ENCODE assay signal across 7 cellular contexts in genomic region chr16:29678691-29679267, GRCh38. TPM values are rescaled to one million over a fixed set of nuclear protein-coding genes. Genes with fewer than 3 reads are reported as not detected.
DNase-seq lines count a peak whose midpoint lies in the region; ATAC-seq and TF ChIP-seq lines count a peak whose summit lies in the region.

Gene QPRT (plus strand): TSS chr16:29679180. CDS start chr16:29679198, 18 bp downstream.

- TF ChIP-seq CTCF in GM10266 (IDR thresholded peaks at IDR 0.05; ENCODE audit: control insufficient read depth, insufficient read depth, low read depth, missing control alignments) (no peak), NB4 (IDR thresholded peaks at IDR 0.05; ENCODE audit: low read depth, low read length) (no peak), astrocyte of the cerebellum (IDR thresholded peaks at IDR 0.05; ENCODE audit: low read depth, low read length, missing control alignments) (no peak), tibial artery (IDR thresholded peaks at IDR 0.05) (no peak)

- no peak within 1 kb of the TSS for H3K9ac ChIP-seq in skeletal muscle satellite cell (ENCODE audit: low read depth, low read length)

- H3K36me3 ChIP-seq in skeletal muscle satellite cell (ENCODE audit: insufficient read depth, low read length) (no peaks in the 10 kb centered on the region), tibial artery (no peaks in the 10 kb centered on the region)

- H3K4me1 ChIP-seq in skeletal muscle satellite cell (ENCODE audit: control insufficient read depth, insufficient read depth, low read length): peaks cover 12% of the 10 kb centered on the region
- H3K4me1 ChIP-seq in tibial artery: peaks cover 0 to 6% (median 0%) of the 10 kb centered on the region in 4 donors

- intact Hi-C loops in tibial artery (cut with DNase I; ENCODE audit: low total_unique reads): no loop called here

- TF ChIP-seq POLR2A in NB4 (IDR thresholded peaks at IDR 0.05; ENCODE audit: extremely low read depth, insufficient read length): peak; percentile 34

- H3K9me3 ChIP-seq in iPS-18c (ENCODE audit: control insufficient read depth, insufficient read depth, low read length) (no peaks in the 10 kb centered on the region), skeletal muscle satellite cell (replicated peaks; ENCODE audit: low read length) (no peaks in the 10 kb centered on the region), tibial artery (no peaks in the 10 kb centered on the region)

- peak within 1 kb of the TSS; percentile 73 for H3K4me3 ChIP-seq in NB4 (ENCODE audit: low read depth, low read length)
- peak within 1 kb of the TSS; percentile 30 for H3K4me3 ChIP-seq in astrocyte of the cerebellum (ENCODE audit: low read depth, low read length)
- peak within 1 kb of the TSS; percentile 81 for H3K4me3 ChIP-seq in iPS-18c (ENCODE audit: insufficient read depth, low read depth, low read length)
- peak within 1 kb of the TSS; percentile 34 for H3K4me3 ChIP-seq in skeletal muscle satellite cell (ENCODE audit: low read length)
- H3K4me3 ChIP-seq in tibial artery: no peak within 1 kb of the TSS

- H3K27me3 ChIP-seq in skeletal muscle satellite cell (ENCODE audit: control insufficient read depth, insufficient read depth, low read length) (no peaks in the 10 kb centered on the region), tibial artery (peaks cover 0 to 14% of the 10 kb centered on the region in 2 donors)

- peak; percentile 79 for DNase-seq in GM10266 (ENCODE audit: extremely low spot score)
- DNase-seq in NB4 (ENCODE audit: low read depth): no peak
- DNase-seq in astrocyte of the cerebellum (ENCODE audit: low read depth): no peak
- no peak for DNase-seq in tibial artery

- in situ Hi-C loops in astrocyte of the cerebellum (cut with HindIII; ENCODE audit: low sequenced_read_pairs): no loop called here

- ATAC-seq in HG03175 (IDR thresholded peaks at IDR 0.05; ENCODE audit: unreplicated experiment): no peak

- no peak within 1 kb of the TSS for H3K27ac ChIP-seq in tibial artery

- peak within 1 kb of the TSS; percentile 21 for H3K4me2 ChIP-seq in skeletal muscle satellite cell (ENCODE audit: low read length)

RNA-seq across cellular contexts. Expression of gene QPRT, which starts in this region (rescaled TPM):
- 5.2 and 17.5 TPM in 2 replicates for total RNA-seq in skeletal muscle satellite cell (2012; rRNA removed)

Comparison
In these comparisons a context has a peak if more than half of its experiments do, and no peak if none do; other contexts are left out.
1. H3K4me3 ChIP-seq: peak in NB4 (single experiment), astrocyte of the cerebellum (single experiment), iPS-18c (single experiment) and skeletal muscle satellite cell (single experiment); none in tibial artery (0 of 2).